ENCODE assay signal across 35 cellular contexts in the genomic region with DNA sequence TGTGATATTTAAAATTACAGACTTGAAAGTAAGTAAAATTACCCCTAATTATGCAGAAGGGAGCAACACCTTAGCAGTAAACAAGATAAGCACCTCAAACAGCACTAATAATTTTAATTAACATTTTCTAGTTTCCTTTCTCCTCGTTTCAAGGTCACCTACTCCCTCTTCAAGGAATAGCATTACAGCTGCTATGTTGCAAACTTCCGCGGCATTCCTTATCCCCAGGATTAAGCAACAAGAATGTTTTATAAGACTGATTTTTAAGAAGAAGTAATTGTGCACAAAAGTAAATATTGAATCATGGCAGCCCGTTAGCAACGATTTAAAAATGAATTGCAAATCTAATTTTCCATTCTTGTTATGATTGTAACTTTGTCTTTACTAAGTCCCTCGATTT.
"Had no signal": no experiment of that assay in that cellular context is flagged by ENCODE, and none has a peak within 500 bp of the region (broad histone marks: within the 10 kb centered on the region; RNA-seq: fewer than 3 reads in every experiment).

No MANE protein-coding gene starts in this region.

- ATAC-seq: activated CD4-positive, alpha-beta T cell treated with anti-CD3 and anti-CD28 coated beads for 36 hours; activated CD8-positive, alpha-beta memory T cell treated with anti-CD3 and anti-CD28 coated beads, Interleukin-2, amount 10 ng/mL, durations not matched to agents 7 days and 5 days; activated CD8-positive, alpha-beta T cell treated with anti-CD3 and anti-CD28 coated beads, Interleukin-2, amount 10 ng/mL, durations not matched to agents 7 days and 5 days; activated naive CD8-positive, alpha-beta T cell treated with anti-CD3 and anti-CD28 coated beads, Interleukin-2, amount 50 U/mL, for 24 hours; body of pancreas; gastroesophageal sphincter; T-helper 17 cell had no signal

- H3K4me3 ChIP-seq: adrenal gland, body of pancreas, cardiac muscle cell, colonic mucosa, esophagus squamous epithelium, gastroesophageal sphincter had no signal

- H3K4me3 Mint-ChIP-seq: activated B cell treated with CpG ODN at 0.5 μM for 24 hours; activated CD4-positive, alpha-beta memory T cell treated with anti-CD3 and anti-CD28 coated beads for 36 hours; activated CD4-positive, alpha-beta T cell treated with anti-CD3 and anti-CD28 coated beads for 36 hours; activated CD4-positive, alpha-beta T cell treated with anti-CD3 and anti-CD28 coated beads, Interleukin-2, amount 10 ng/mL, durations not matched to agents 24 days and 14 days; activated CD8-positive, alpha-beta memory T cell treated with anti-CD3 and anti-CD28 coated beads, Interleukin-2, amount 10 ng/mL, durations not matched to agents 7 days and 5 days; activated CD8-positive, alpha-beta T cell treated with anti-CD3 and anti-CD28 coated beads, Interleukin-2, amount 10 ng/mL, durations not matched to agents 7 days and 5 days; activated naive CD4-positive, alpha-beta T cell treated with anti-CD3 and anti-CD28 coated beads for 36 hours; activated naive CD4-positive, alpha-beta T cell treated with anti-CD3 and anti-CD28 coated beads, Interleukin-2, amount 50 U/mL, for 24 hours; activated naive CD8-positive, alpha-beta T cell treated with anti-CD3 and anti-CD28 coated beads for 36 hours; activated naive CD8-positive, alpha-beta T cell treated with anti-CD3 and anti-CD28 coated beads, Interleukin-2, amount 50 U/mL, for 24 hours; activated T-helper 1 cell treated with anti-CD3 and anti-CD28 coated beads, Interleukin-12 subunit alpha, Interleukin-12 subunit beta, Interleukin-2, Interleukin-4 antibody, amounts not matched to agents 30 ng/mL and 10 ng/mL and 1 ng/mL, durations not matched to agents 14 hours and 24 hours and 36 hours; T-helper 17 cell; T-helper 2 cell treated with Interferon-gamma antibody and Interleukin-4, amounts not matched to agents 5 μg/mL and 100 μg/mL, for 36 hours had no signal

- H3K4me1 Mint-ChIP-seq: activated B cell treated with CpG ODN at 0.5 μM for 24 hours; activated CD4-positive, alpha-beta T cell treated with anti-CD3 and anti-CD28 coated beads for 36 hours; activated CD4-positive, alpha-beta T cell treated with anti-CD3 and anti-CD28 coated beads, Interleukin-2, amount 10 ng/mL, durations not matched to agents 24 days and 14 days; activated CD8-positive, alpha-beta memory T cell treated with anti-CD3 and anti-CD28 coated beads, Interleukin-2, amount 10 ng/mL, durations not matched to agents 7 days and 5 days; activated naive CD4-positive, alpha-beta T cell treated with anti-CD3 and anti-CD28 coated beads, Interleukin-2, amount 50 U/mL, for 24 hours; activated naive CD8-positive, alpha-beta T cell treated with anti-CD3 and anti-CD28 coated beads for 36 hours; activated naive CD8-positive, alpha-beta T cell treated with anti-CD3 and anti-CD28 coated beads, Interleukin-2, amount 50 U/mL, for 24 hours; T-helper 17 cell had no signal

- H3K36me3 ChIP-seq: adrenal gland, cardiac muscle cell, colonic mucosa, esophagus squamous epithelium, gastroesophageal sphincter, WERI-Rb-1 had no signal

- H3K4me1 ChIP-seq: adrenal gland, colonic mucosa, esophagus squamous epithelium, gastroesophageal sphincter had no signal

- H3K27ac ChIP-seq: adrenal gland, body of pancreas, cardiac muscle cell, colonic mucosa, epithelial cell of prostate, esophagus squamous epithelium, gastroesophageal sphincter, WERI-Rb-1 had no signal

- H3K27me3 Mint-ChIP-seq: activated B cell treated with CpG ODN at 0.5 μM for 24 hours had no signal

- H3K36me3 Mint-ChIP-seq: activated CD4-positive, alpha-beta memory T cell treated with anti-CD3 and anti-CD28 coated beads for 36 hours; activated CD8-positive, alpha-beta memory T cell treated with anti-CD3 and anti-CD28 coated beads, Interleukin-2, amount 10 ng/mL, durations not matched to agents 7 days and 5 days; activated naive CD4-positive, alpha-beta T cell treated with anti-CD3 and anti-CD28 coated beads, Interleukin-2, amount 50 U/mL, for 24 hours; activated naive CD8-positive, alpha-beta T cell treated with anti-CD3 and anti-CD28 coated beads for 36 hours had no signal

- H3K9me3 ChIP-seq: adrenal gland, body of pancreas, colonic mucosa, gastroesophageal sphincter had no signal

- H3K9me3 Mint-ChIP-seq: activated B cell treated with CpG ODN at 0.5 μM for 24 hours; activated CD4-positive, alpha-beta memory T cell treated with anti-CD3 and anti-CD28 coated beads for 36 hours; activated CD4-positive, alpha-beta T cell treated with anti-CD3 and anti-CD28 coated beads, Interleukin-2, amount 10 ng/mL, durations not matched to agents 24 days and 14 days; activated naive CD4-positive, alpha-beta T cell treated with anti-CD3 and anti-CD28 coated beads for 36 hours; activated naive CD4-positive, alpha-beta T cell treated with anti-CD3 and anti-CD28 coated beads, Interleukin-2, amount 50 U/mL, for 24 hours; activated naive CD8-positive, alpha-beta T cell treated with anti-CD3 and anti-CD28 coated beads for 36 hours; activated naive CD8-positive, alpha-beta T cell treated with anti-CD3 and anti-CD28 coated beads, Interleukin-2, amount 50 U/mL, for 24 hours; activated T-helper 1 cell treated with anti-CD3 and anti-CD28 coated beads, Interleukin-12 subunit alpha, Interleukin-12 subunit beta, Interleukin-2, Interleukin-4 antibody, amounts not matched to agents 30 ng/mL and 10 ng/mL and 1 ng/mL, durations not matched to agents 14 hours and 24 hours and 36 hours; activated T-helper 2 cell treated with anti-CD3 and anti-CD28 coated beads, Interferon-gamma antibody, Interleukin-2, Interleukin-4, amounts not matched to agents 10 μg/mL and 5 μg/mL and 100 μg/mL, durations not matched to agents 14 hours and 24 hours and 36 hours; T-helper 2 cell treated with Interferon-gamma antibody and Interleukin-4, amounts not matched to agents 5 μg/mL and 100 μg/mL, for 36 hours had no signal

- H3K27me3 ChIP-seq: adrenal gland, body of pancreas, cardiac muscle cell, colonic mucosa, esophagus squamous epithelium, gastroesophageal sphincter had no signal

- DNase-seq: activated B cell treated with CpG ODN at 0.5 μM for 24 hours; activated CD4-positive, alpha-beta memory T cell treated with anti-CD3 and anti-CD28 coated beads for 36 hours; activated CD4-positive, alpha-beta T cell treated with anti-CD3 and anti-CD28 coated beads for 36 hours; activated CD4-positive, alpha-beta T cell treated with anti-CD3 and anti-CD28 coated beads, Interleukin-2, amount 10 ng/mL, durations not matched to agents 24 days and 14 days; activated CD4-positive, CD25-positive, alpha-beta regulatory T cell treated with anti-CD3 and anti-CD28 coated beads, Interleukin-2, amount 50 U/mL, for 72 hours; activated CD8-positive, alpha-beta memory T cell treated with anti-CD3 and anti-CD28 coated beads, Interleukin-2, amount 10 ng/mL, durations not matched to agents 7 days and 5 days; activated CD8-positive, alpha-beta memory T cell treated with anti-CD3 and anti-CD28 coated beads, Interleukin-2, amount 50 U/mL, for 4 hours; activated CD8-positive, alpha-beta T cell treated with anti-CD3 and anti-CD28 coated beads, Interleukin-2, amount 10 ng/mL, durations not matched to agents 7 days and 5 days; activated effector memory CD4-positive, alpha-beta T cell treated with anti-CD3 and anti-CD28 coated beads, Interleukin-2, amount 50 U/mL, for 16 hours; activated naive CD4-positive, alpha-beta T cell treated with anti-CD3 and anti-CD28 coated beads for 36 hours; activated naive CD8-positive, alpha-beta T cell treated with anti-CD3 and anti-CD28 coated beads for 36 hours; activated naive CD8-positive, alpha-beta T cell treated with anti-CD3 and anti-CD28 coated beads, Interleukin-2, amount 50 U/mL, for 24 hours; activated T-cell treated with anti-CD3 and anti-CD28 coated beads, Interleukin-2, amount 50 U/mL, for 1 hour; activated T-cell treated with anti-CD3 and anti-CD28 coated beads, Interleukin-2, amount 50 U/mL, for 48 hours; adrenal gland; amygdala; aorta; body of pancreas; central memory CD4-positive, alpha-beta T cell; cerebellar nuclear complex; colonic mucosa; effector CD8-positive, alpha-beta T cell; esophagus squamous epithelium; foreskin melanocyte; T-helper 1 cell; T-helper 17 cell; T1000; WERI-Rb-1 had no signal

- H3K27ac Mint-ChIP-seq: activated B cell treated with CpG ODN at 0.5 μM for 24 hours; activated CD4-positive, alpha-beta memory T cell treated with anti-CD3 and anti-CD28 coated beads for 36 hours; activated CD4-positive, alpha-beta T cell treated with anti-CD3 and anti-CD28 coated beads for 36 hours; activated CD4-positive, alpha-beta T cell treated with anti-CD3 and anti-CD28 coated beads, Interleukin-2, amount 10 ng/mL, durations not matched to agents 24 days and 14 days; activated CD8-positive, alpha-beta memory T cell treated with anti-CD3 and anti-CD28 coated beads, Interleukin-2, amount 10 ng/mL, durations not matched to agents 7 days and 5 days; activated CD8-positive, alpha-beta T cell treated with anti-CD3 and anti-CD28 coated beads, Interleukin-2, amount 10 ng/mL, durations not matched to agents 7 days and 5 days; activated naive CD4-positive, alpha-beta T cell treated with anti-CD3 and anti-CD28 coated beads for 36 hours; activated naive CD4-positive, alpha-beta T cell treated with anti-CD3 and anti-CD28 coated beads, Interleukin-2, amount 50 U/mL, for 24 hours; activated naive CD8-positive, alpha-beta T cell treated with anti-CD3 and anti-CD28 coated beads for 36 hours; activated naive CD8-positive, alpha-beta T cell treated with anti-CD3 and anti-CD28 coated beads, Interleukin-2, amount 50 U/mL, for 24 hours; activated T-helper 1 cell treated with anti-CD3 and anti-CD28 coated beads, Interleukin-12 subunit alpha, Interleukin-12 subunit beta, Interleukin-2, Interleukin-4 antibody, amounts not matched to agents 30 ng/mL and 10 ng/mL and 1 ng/mL, durations not matched to agents 14 hours and 24 hours and 36 hours; activated T-helper 2 cell treated with anti-CD3 and anti-CD28 coated beads, Interferon-gamma antibody, Interleukin-2, Interleukin-4, amounts not matched to agents 10 μg/mL and 5 μg/mL and 100 μg/mL, durations not matched to agents 14 hours and 24 hours and 36 hours; T-helper 17 cell; T-helper 2 cell treated with Interferon-gamma antibody and Interleukin-4, amounts not matched to agents 5 μg/mL and 100 μg/mL, for 36 hours had no signal
